ENCODE assay signal across 20 cellular contexts in genomic region chr5:71974622-71975021, GRCh38.
DNase-seq lines count a peak whose midpoint lies in the region; ATAC-seq and TF ChIP-seq lines count a peak whose summit lies in the region.
"Had no signal": no experiment of that assay in that cellular context is flagged by ENCODE, and none has a peak within 500 bp of the region (broad histone marks: within the 10 kb centered on the region; RNA-seq: fewer than 3 reads in every experiment).

No MANE protein-coding gene starts in this region.

- no peaks in the 10 kb centered on the region for H3K36me3 ChIP-seq in GM23248 (ENCODE audit: low read depth)
- no peaks in the 10 kb centered on the region for H3K36me3 ChIP-seq in gastroesophageal sphincter
- no peaks in the 10 kb centered on the region for H3K36me3 ChIP-seq in stomach
- no peaks in the 10 kb centered on the region for H3K36me3 ChIP-seq in endodermal cell (ENCODE audit: control insufficient read depth, insufficient read depth, low read length)
- no peaks in the 10 kb centered on the region for H3K36me3 ChIP-seq in GM23338 (ENCODE audit: insufficient read depth)
- H3K36me3 ChIP-seq: upper lobe of left lung had no signal

- H3K36me3 Mint-ChIP-seq in endodermal cell (ENCODE audit: low read depth) (no peaks in the 10 kb centered on the region), GM23338 (ENCODE audit: low read depth) (no peaks in the 10 kb centered on the region), endothelial cell (ENCODE audit: low read depth, unreplicated experiment) (no peaks in the 10 kb centered on the region)
- H3K36me3 Mint-ChIP-seq: natural killer cell had no signal

- H3K79me2 ChIP-seq in GM23248 (ENCODE audit: insufficient read depth) = no peaks in the 10 kb centered on the region
- H3K79me2 ChIP-seq in GM23338 (replicated peaks; ENCODE audit: insufficient read depth) = no peaks in the 10 kb centered on the region

- no peak for TF ChIP-seq EP300 in gastroesophageal sphincter (IDR thresholded peaks at IDR 0.05)
- TF ChIP-seq EP300 in stomach (IDR thresholded peaks at IDR 0.05) = no peak

- in situ Hi-C loops in GM23248 (cut with MboI) = no loop called here

- H3F3A ChIP-seq in GM23248 (ENCODE audit: insufficient read depth) (no peaks in the 10 kb centered on the region), GM23338 (replicated peaks; ENCODE audit: low read depth) (no peaks in the 10 kb centered on the region)

- intact Hi-C loops in stomach (cut with DNase I; ENCODE audit: low total_unique reads) = no loop called here

- H3K4me3 Mint-ChIP-seq in endodermal cell = no peak overlapping the region
- H3K4me3 Mint-ChIP-seq in GM23338 = no peak overlapping the region
- no peak overlapping the region for H3K4me3 Mint-ChIP-seq in endothelial cell (ENCODE audit: unreplicated experiment)
- H3K4me3 Mint-ChIP-seq: activated T-cell treated with anti-CD3 and anti-CD28 coated beads, Interleukin-2, amount 50 U/mL, for 4 hours; B cell; natural killer cell had no signal

- H3K4me1 Mint-ChIP-seq in endodermal cell (no peaks in the 10 kb centered on the region), GM23338 (no peaks in the 10 kb centered on the region; the same call in 2 of the 3 replicates), endothelial cell (ENCODE audit: unreplicated experiment) (no peaks in the 10 kb centered on the region)
- H3K4me1 Mint-ChIP-seq: B cell, natural killer cell had no signal

- no peak overlapping the region for H3K4me2 ChIP-seq in GM23248 (ENCODE audit: unreplicated experiment)
- H3K4me2 ChIP-seq in GM23338 = no peak overlapping the region

- H3K9me3 Mint-ChIP-seq in endodermal cell = no peaks in the 10 kb centered on the region
- no peaks in the 10 kb centered on the region for H3K9me3 Mint-ChIP-seq in GM23338
- no peaks in the 10 kb centered on the region for H3K9me3 Mint-ChIP-seq in endothelial cell (ENCODE audit: unreplicated experiment)
- H3K9me3 Mint-ChIP-seq: activated T-cell treated with anti-CD3 and anti-CD28 coated beads, Interleukin-2, amount 50 U/mL, for 4 hours; natural killer cell had no signal

- peak; percentile 79 for ATAC-seq in SK-N-SH treated with all-trans-retinoic acid at 6 μM for 48 hours
- no peak for ATAC-seq in gastroesophageal sphincter
- no peak for ATAC-seq in HG02870 (IDR thresholded peaks at IDR 0.05; ENCODE audit: unreplicated experiment)
- no peak for ATAC-seq in GM23338
- ATAC-seq: activated T-cell treated with anti-CD3 and anti-CD28 coated beads, Interleukin-2, amount 50 U/mL, for 4 hours; esophagus mucosa; natural killer cell had no signal

- DNase-seq in GM23248 = peak; percentile 13
- DNase-seq in stomach = no peak
- DNase-seq in endodermal cell = no peak
- no peak for DNase-seq in GM23338 (ENCODE audit: low spot score)
- no peak for DNase-seq in endothelial cell (ENCODE audit: low spot score)
- DNase-seq: activated CD4-positive, alpha-beta T cell treated with anti-CD3 and anti-CD28 coated beads, Interleukin-2, amount 50 U/mL, for 1 hour; activated T-cell treated with anti-CD3 and anti-CD28 coated beads, Interleukin-2, amount 50 U/mL, for 4 hours; H7; IMR-90; natural killer cell; retina; SIG-M5; stimulated activated CD4-positive, alpha-beta T cell treated with anti-CD3 and anti-CD28 coated beads, Interleukin-2, amount 100 ng/mL, for 24 hours; T-helper 9 cell; upper lobe of left lung had no signal

- H4K20me1 ChIP-seq in GM23248 (ENCODE audit: insufficient read depth) = no peaks in the 10 kb centered on the region
- no peaks in the 10 kb centered on the region; the same call in 1 of the 2 replicates for H4K20me1 ChIP-seq in GM23338 (replicated peaks; ENCODE audit: insufficient read depth)

- H3K27me3 ChIP-seq in GM23248 (replicated peaks; ENCODE audit: insufficient read depth) (no peaks in the 10 kb centered on the region), gastroesophageal sphincter (no peaks in the 10 kb centered on the region), stomach (no peaks in the 10 kb centered on the region), endodermal cell (ENCODE audit: control insufficient read depth, insufficient read depth, low read length, poor library complexity, severe bottlenecking) (no peaks in the 10 kb centered on the region), GM23338 (ENCODE audit: insufficient read depth) (no peaks in the 10 kb centered on the region)
- H3K27me3 ChIP-seq: upper lobe of left lung had no signal

- H3K27ac Mint-ChIP-seq in endodermal cell (no peak overlapping the region), GM23338 (no peak overlapping the region), endothelial cell (ENCODE audit: unreplicated experiment) (no peak overlapping the region)
- H3K27ac Mint-ChIP-seq: B cell, natural killer cell had no signal

- H3K27me3 Mint-ChIP-seq in endodermal cell (ENCODE audit: insufficient read depth) (peaks cover 4% of the 10 kb centered on the region), GM23338 (ENCODE audit: insufficient read depth, low read depth, poor library complexity) (no peaks in the 10 kb centered on the region), endothelial cell (ENCODE audit: unreplicated experiment) (peaks cover 2% of the 10 kb centered on the region)

- no peak for TF ChIP-seq CTCF in gastroesophageal sphincter (IDR thresholded peaks at IDR 0.05)
- no peak for TF ChIP-seq CTCF in stomach (IDR thresholded peaks at IDR 0.05)
- TF ChIP-seq CTCF in endodermal cell (conservative IDR thresholded peaks at IDR 0.05) = no peak
- TF ChIP-seq CTCF in GM23338 (conservative IDR thresholded peaks at IDR 0.05; ENCODE audit: low read depth in 2 of 2) = no peak
- TF ChIP-seq CTCF in endothelial cell (IDR thresholded peaks at IDR 0.05; ENCODE audit: unreplicated experiment) = no peak

- H3K4me1 ChIP-seq in GM23248 (ENCODE audit: insufficient read depth) (no peaks in the 10 kb centered on the region), gastroesophageal sphincter (peaks cover 0 to 24% (median 13%) of the 10 kb centered on the region in 3 donors), stomach (peaks cover 0 to 21% (median 7%) of the 10 kb centered on the region in 4 donors), endodermal cell (ENCODE audit: control insufficient read depth, insufficient read depth, low read length) (no peaks in the 10 kb centered on the region), GM23338 (ENCODE audit: insufficient read depth) (no peaks in the 10 kb centered on the region)

- no peaks in the 10 kb centered on the region for H3K9me3 ChIP-seq in GM23248 (ENCODE audit: low read depth)
- H3K9me3 ChIP-seq in gastroesophageal sphincter = no peaks in the 10 kb centered on the region
- H3K9me3 ChIP-seq in stomach = no peaks in the 10 kb centered on the region
- H3K9me3 ChIP-seq in endodermal cell (ENCODE audit: control insufficient read depth, low read length) = no peaks in the 10 kb centered on the region
- H3K9me3 ChIP-seq: upper lobe of left lung had no signal

- H3K9me2 ChIP-seq in GM23248 (ENCODE audit: insufficient read depth) (no peaks in the 10 kb centered on the region), GM23338 (ENCODE audit: insufficient read depth) (peaks cover 5% of the 10 kb centered on the region; the same call in 1 of the 2 replicates)

- no peak overlapping the region for H3K9ac ChIP-seq in GM23248
- H3K9ac ChIP-seq in endodermal cell (ENCODE audit: extremely low read depth, low read length, poor library complexity, severe bottlenecking) = no peak overlapping the region

- no peak overlapping the region for H3K27ac ChIP-seq in GM23248
- peak overlapping the region; percentile 48 to 79 (median 73) for H3K27ac ChIP-seq in gastroesophageal sphincter
- H3K27ac ChIP-seq in stomach = peak overlapping the region in 4 of 5 donors; percentile 15 to 67 (median 50)
- no peak overlapping the region for H3K27ac ChIP-seq in endodermal cell (ENCODE audit: low read depth, low read length)
- H3K27ac ChIP-seq in GM23338 (ENCODE audit: low read depth) = no peak overlapping the region

- H2AFZ ChIP-seq in GM23248 = no peak overlapping the region
- H2AFZ ChIP-seq in GM23338 = no peak overlapping the region

- H3K4me3 ChIP-seq in GM23248 (no peak overlapping the region), gastroesophageal sphincter (no peak overlapping the region), stomach (no peak overlapping the region), endodermal cell (ENCODE audit: low read length) (no peak overlapping the region), GM23338 (no peak overlapping the region)
- H3K4me3 ChIP-seq: upper lobe of left lung had no signal

- TF ChIP-seq POLR2A in gastroesophageal sphincter (IDR thresholded peaks at IDR 0.05) (no peak), stomach (IDR thresholded peaks at IDR 0.05) (no peak)

- 11 to 16% methylated on average over 1 of the region's 1 CpG for WGBS in GM23248 (ENCODE audit: low coverage in 1 of 2, low lambda C conversion rate in 2 of 2, missing lambda C conversion rate in 2 of 2), 2 experiments
- WGBS in gastroesophageal sphincter (ENCODE audit: low coverage in 1 of 2), 2 donors = 100% methylated on average over 1 of the region's 1 CpG
- 76 to 88% (median 84%) methylated on average over 1 of the region's 1 CpG for WGBS in stomach, 5 donors
- WGBS in endodermal cell (ENCODE audit: insufficient coverage in 1 of 2, insufficient read length in 1 of 2), 2 experiments = 83 to 100% methylated on average over 1 of the region's 1 CpG

TF ChIP-seq in SK-N-SH treated with all-trans-retinoic acid at 6 μM for 48 hours, 23 proteins besides CTCF, POLR2A, EP300 and RAD21 (continues in another document):
- no peak for TF ChIP-seq GLIS3 (CRISPR knock-in tag; IDR thresholded peaks at IDR 0.05)
- no peak for TF ChIP-seq BACH2 (CRISPR knock-in tag; IDR thresholded peaks at IDR 0.05; ENCODE audit: borderline replicate concordance)
- TF ChIP-seq TCF4 (CRISPR knock-in tag; IDR thresholded peaks at IDR 0.05; ENCODE audit: borderline replicate concordance) = no peak
- TF ChIP-seq SNAI2 (CRISPR knock-in tag; IDR thresholded peaks at IDR 0.05) = no peak

TF ChIP-seq in GM23338, 12 proteins besides CTCF, POLR2A, EP300 and RAD21 (continues in another document):
- no peak for TF ChIP-seq ETS1 (IDR thresholded peaks at IDR 0.05)
- TF ChIP-seq ZNF331 (CRISPR knock-in tag; IDR thresholded peaks at IDR 0.05; ENCODE audit: low read depth) = no peak
- no peak for TF ChIP-seq ZNF114 (CRISPR knock-in tag; IDR thresholded peaks at IDR 0.05)
- TF ChIP-seq EZH2phosphoT487 (IDR thresholded peaks at IDR 0.05; ENCODE audit: unreplicated experiment) = no peak
- no peak for TF ChIP-seq EZH2 (IDR thresholded peaks at IDR 0.05; ENCODE audit: low read depth, unreplicated experiment)

Comparison
In these comparisons a context has a peak if more than half of its experiments do, and no peak if none do; other contexts are left out.
1. H3K27ac ChIP-seq: peak in gastroesophageal sphincter (4 of 4) and stomach (4 of 5); none in GM23248 (single experiment), endodermal cell (single experiment) and GM23338 (single experiment).